In genomic region chr13:106118050-106118449, GRCh38 we compare ENCODE assay signal across 20 cellular contexts.
"Had no signal": no experiment of that assay in that cellular context is flagged by ENCODE, and none has a peak within 500 bp of the region (broad histone marks: within the 10 kb centered on the region; RNA-seq: fewer than 3 reads in every experiment).

No MANE protein-coding gene starts in this region.

- H3K27ac ChIP-seq: colonic mucosa, esophagus muscularis mucosa, pancreas, sigmoid colon, stomach, testis, upper lobe of left lung had no signal

- H3K9me3 ChIP-seq: colonic mucosa, esophagus muscularis mucosa, pancreas, sigmoid colon, stomach, testis, upper lobe of left lung had no signal

- H3K9me3 Mint-ChIP-seq: activated naive CD8-positive, alpha-beta T cell treated with anti-CD3 and anti-CD28 coated beads, Interleukin-2, amount 50 U/mL, for 24 hours; activated T-helper 1 cell treated with anti-CD3 and anti-CD28 coated beads, Interleukin-12 subunit alpha, Interleukin-12 subunit beta, Interleukin-2, Interleukin-4 antibody, amounts not matched to agents 30 ng/mL and 10 ng/mL and 1 ng/mL, durations not matched to agents 14 hours and 24 hours and 36 hours; neural crest cell had no signal

- H3K4me3 ChIP-seq: colonic mucosa, esophagus muscularis mucosa, lung, pancreas, sigmoid colon, stomach, testis, upper lobe of left lung had no signal

- H3K4me1 ChIP-seq: colonic mucosa, esophagus muscularis mucosa, pancreas, stomach, upper lobe of left lung had no signal

- DNase-seq: activated CD4-positive, alpha-beta T cell treated with anti-CD3 and anti-CD28 coated beads, Interleukin-2, amount 50 U/mL, for 1 hour; activated naive CD4-positive, alpha-beta T cell; activated naive CD8-positive, alpha-beta T cell treated with anti-CD3 and anti-CD28 coated beads, Interleukin-2, amount 50 U/mL, for 24 hours; caudate nucleus; colonic mucosa; foreskin melanocyte; immature natural killer cell; midbrain; pancreas; sigmoid colon; stimulated activated CD4-positive, alpha-beta T cell treated with anti-CD3 and anti-CD28 coated beads, Interleukin-12 subunit alpha, Interleukin-12 subunit beta, amount 100 ng/mL, for 4 hours; stimulated activated CD4-positive, alpha-beta T cell treated with anti-CD3 and anti-CD28 coated beads, Interleukin-2, amount 100 ng/mL, for 24 hours; stomach; testis; upper lobe of left lung had no signal

- H3K27ac Mint-ChIP-seq: activated naive CD8-positive, alpha-beta T cell treated with anti-CD3 and anti-CD28 coated beads, Interleukin-2, amount 50 U/mL, for 24 hours; activated T-helper 1 cell treated with anti-CD3 and anti-CD28 coated beads, Interleukin-12 subunit alpha, Interleukin-12 subunit beta, Interleukin-2, Interleukin-4 antibody, amounts not matched to agents 30 ng/mL and 10 ng/mL and 1 ng/mL, durations not matched to agents 14 hours and 24 hours and 36 hours; immature natural killer cell had no signal

- H3K36me3 ChIP-seq: colonic mucosa, esophagus muscularis mucosa, pancreas, sigmoid colon, stomach, upper lobe of left lung had no signal

- H3K4me3 Mint-ChIP-seq: activated naive CD8-positive, alpha-beta T cell treated with anti-CD3 and anti-CD28 coated beads, Interleukin-2, amount 50 U/mL, for 24 hours; activated T-helper 1 cell treated with anti-CD3 and anti-CD28 coated beads, Interleukin-12 subunit alpha, Interleukin-12 subunit beta, Interleukin-2, Interleukin-4 antibody, amounts not matched to agents 30 ng/mL and 10 ng/mL and 1 ng/mL, durations not matched to agents 14 hours and 24 hours and 36 hours; immature natural killer cell; neural crest cell had no signal

- H3K36me3 Mint-ChIP-seq: immature natural killer cell had no signal

- ATAC-seq: activated CD4-positive, CD25-positive, alpha-beta regulatory T cell treated with anti-CD3 and anti-CD28 coated beads, Interleukin-2, amount 50 U/mL, for 24 hours; activated naive CD8-positive, alpha-beta T cell treated with anti-CD3 and anti-CD28 coated beads, Interleukin-2, amount 50 U/mL, for 24 hours; pancreas had no signal

- H3K4me1 Mint-ChIP-seq: activated naive CD8-positive, alpha-beta T cell treated with anti-CD3 and anti-CD28 coated beads, Interleukin-2, amount 50 U/mL, for 24 hours; immature natural killer cell had no signal

- H3K27me3 ChIP-seq: colonic mucosa, esophagus muscularis mucosa, pancreas, sigmoid colon, stomach, testis, upper lobe of left lung had no signal
